Comparison of ENCODE assay signal across 1 cellular context in the genomic region with DNA sequence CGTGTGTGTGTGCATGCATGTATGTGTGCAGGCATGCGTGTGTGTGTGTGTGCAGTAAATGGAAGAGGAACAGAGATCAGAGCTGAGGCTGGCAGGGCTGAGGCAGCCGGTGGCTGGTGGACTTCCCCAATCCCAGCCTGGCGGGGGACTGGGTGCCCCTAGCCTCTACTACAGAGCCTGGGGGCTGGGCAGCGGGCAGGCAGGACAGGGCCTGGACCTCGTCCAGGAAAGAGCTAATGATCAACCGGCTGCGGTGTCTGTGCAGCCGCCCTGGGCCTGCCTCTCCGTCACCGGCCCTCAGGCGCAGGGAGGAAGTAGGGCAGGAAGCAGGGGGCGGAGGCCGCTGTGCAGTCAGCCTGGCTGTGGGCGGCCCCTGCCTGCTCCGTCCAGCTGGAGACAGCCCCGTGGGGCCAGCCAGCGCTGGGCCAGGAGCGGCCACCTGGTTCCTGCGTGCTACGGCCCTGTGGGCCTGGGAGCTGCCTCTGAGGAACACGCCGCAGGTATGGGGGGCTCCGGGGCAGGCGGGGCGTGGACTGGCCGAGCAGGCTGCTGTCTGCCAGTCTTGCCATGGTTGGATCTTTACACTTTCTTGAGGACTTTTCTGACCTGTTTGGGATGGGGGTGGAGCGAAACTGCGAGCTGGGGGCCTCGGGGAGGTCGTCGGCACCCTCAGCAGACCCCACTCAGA.
A peak's percentile ranks its signal among the peaks of the same experiment; 100 is the strongest.
TF ChIP-seq lines count a peak whose summit lies in the region.

A gene (plus strand): TSS at position 385 of the 688 bp plus-strand sequence. CDS start 5,905 bp downstream, outside the sequence.

TF ChIP-seq in GM12878, 131 proteins besides CTCF, POLR2A, EP300 and RAD21 (continued from another document and continues in another):
- TF ChIP-seq SMAD5 (IDR thresholded peaks at IDR 0.05; ENCODE audit: low read depth) (no peak), SUZ12 (IDR thresholded peaks at IDR 0.05; ENCODE audit: unreplicated experiment) (no peak), PAX5 (IDR thresholded peaks at IDR 0.05; ENCODE audit: borderline replicate concordance, low read depth, low read length) (peak; percentile 98), HDAC2 (IDR thresholded peaks at IDR 0.05) (no peak), RAD51 (IDR thresholded peaks at IDR 0.05) (no peak), JUND (IDR thresholded peaks at IDR 0.05; ENCODE audit: low read depth, low read length) (no peak), CBFB (IDR thresholded peaks at IDR 0.05; ENCODE audit: low read depth) (no peak), TBL1XR1 (IDR thresholded peaks at IDR 0.05; ENCODE audit: low read depth, low read length) (no peak; the same call in 1 of the 2 replicates), ZZZ3 (IDR thresholded peaks at IDR 0.05; ENCODE audit: control insufficient read depth, insufficient read length, low read depth) (no peak), MYB (IDR thresholded peaks at IDR 0.05; ENCODE audit: borderline replicate concordance, low read depth, low read length) (no peak), TCF12 (IDR thresholded peaks at IDR 0.05; ENCODE audit: low read depth, low read length) (peak; percentile 97), SPI1 (IDR thresholded peaks at IDR 0.05; ENCODE audit: borderline replicate concordance, insufficient read depth, low read depth, low read length) (peak; percentile 87), SIX5 (IDR thresholded peaks at IDR 0.05; ENCODE audit: low read depth, low read length, severe bottlenecking) (no peak), ZNF207 (IDR thresholded peaks at IDR 0.05; ENCODE audit: borderline replicate concordance) (no peak), POLR2AphosphoS2 (IDR thresholded peaks at IDR 0.05; ENCODE audit: low read depth, low read length) (0 out of 2 replicates have a peak, but pooled peaks have one; percentile 61), HCFC1 (IDR thresholded peaks at IDR 0.05; ENCODE audit: low read length) (peak; percentile 41; the same call in 1 of the 2 replicates), CBX3 (IDR thresholded peaks at IDR 0.05; ENCODE audit: borderline replicate concordance, low read depth) (no peak), FOXM1 (IDR thresholded peaks at IDR 0.05; ENCODE audit: low read depth, low read length) (no peak), BHLHE40 (IDR thresholded peaks at IDR 0.05; ENCODE audit: borderline replicate concordance in 1 of 2, low read depth in 2 of 2, low read length in 1 of 2) (peak; percentile 16 to 85; a peak in 2 of 4 replicates), NR2F1 (conservative IDR thresholded peaks at IDR 0.05) (peak; percentile 75), ZSCAN29 (IDR thresholded peaks at IDR 0.05) (no peak), MEF2A (IDR thresholded peaks at IDR 0.05; ENCODE audit: insufficient read depth, low read depth, low read length) (no peak), ZBED1 (IDR thresholded peaks at IDR 0.05; ENCODE audit: borderline replicate concordance) (no peak), ESRRA (IDR thresholded peaks at IDR 0.05; ENCODE audit: low read length) (no peak), WRNIP1 (IDR thresholded peaks at IDR 0.05; ENCODE audit: borderline replicate concordance, low read depth, low read length) (no peak), SREBF2 (IDR thresholded peaks at IDR 0.05; ENCODE audit: low read length) (no peak), SMC3 (IDR thresholded peaks at IDR 0.05; ENCODE audit: borderline replicate concordance, low read length) (peak; percentile 9; the same call in 1 of the 2 replicates), YY1 (IDR thresholded peaks at IDR 0.05; ENCODE audit: low read depth, low read length) (0 out of 2 replicates have a peak, but pooled peaks have one; percentile 18)
- TF ChIP-seq, protein P1, sequence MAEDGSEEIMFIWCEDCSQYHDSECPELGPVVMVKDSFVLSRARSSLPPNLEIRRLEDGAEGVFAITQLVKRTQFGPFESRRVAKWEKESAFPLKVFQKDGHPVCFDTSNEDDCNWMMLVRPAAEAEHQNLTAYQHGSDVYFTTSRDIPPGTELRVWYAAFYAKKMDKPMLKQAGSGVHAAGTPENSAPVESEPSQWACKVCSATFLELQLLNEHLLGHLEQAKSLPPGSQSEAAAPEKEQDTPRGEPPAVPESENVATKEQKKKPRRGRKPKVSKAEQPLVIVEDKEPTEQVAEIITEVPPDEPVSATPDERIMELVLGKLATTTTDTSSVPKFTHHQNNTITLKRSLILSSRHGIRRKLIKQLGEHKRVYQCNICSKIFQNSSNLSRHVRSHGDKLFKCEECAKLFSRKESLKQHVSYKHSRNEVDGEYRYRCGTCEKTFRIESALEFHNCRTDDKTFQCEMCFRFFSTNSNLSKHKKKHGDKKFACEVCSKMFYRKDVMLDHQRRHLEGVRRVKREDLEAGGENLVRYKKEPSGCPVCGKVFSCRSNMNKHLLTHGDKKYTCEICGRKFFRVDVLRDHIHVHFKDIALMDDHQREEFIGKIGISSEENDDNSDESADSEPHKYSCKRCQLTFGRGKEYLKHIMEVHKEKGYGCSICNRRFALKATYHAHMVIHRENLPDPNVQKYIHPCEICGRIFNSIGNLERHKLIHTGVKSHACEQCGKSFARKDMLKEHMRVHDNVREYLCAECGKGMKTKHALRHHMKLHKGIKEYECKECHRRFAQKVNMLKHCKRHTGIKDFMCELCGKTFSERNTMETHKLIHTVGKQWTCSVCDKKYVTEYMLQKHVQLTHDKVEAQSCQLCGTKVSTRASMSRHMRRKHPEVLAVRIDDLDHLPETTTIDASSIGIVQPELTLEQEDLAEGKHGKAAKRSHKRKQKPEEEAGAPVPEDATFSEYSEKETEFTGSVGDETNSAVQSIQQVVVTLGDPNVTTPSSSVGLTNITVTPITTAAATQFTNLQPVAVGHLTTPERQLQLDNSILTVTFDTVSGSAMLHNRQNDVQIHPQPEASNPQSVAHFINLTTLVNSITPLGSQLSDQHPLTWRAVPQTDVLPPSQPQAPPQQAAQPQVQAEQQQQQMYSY (CRISPR knock-in tag; IDR thresholded peaks at IDR 0.05) = no peak
- TF ChIP-seq, protein P2, sequence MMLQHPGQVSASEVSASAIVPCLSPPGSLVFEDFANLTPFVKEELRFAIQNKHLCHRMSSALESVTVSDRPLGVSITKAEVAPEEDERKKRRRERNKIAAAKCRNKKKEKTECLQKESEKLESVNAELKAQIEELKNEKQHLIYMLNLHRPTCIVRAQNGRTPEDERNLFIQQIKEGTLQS (IDR thresholded peaks at IDR 0.05; ENCODE audit: borderline replicate concordance, extremely low read depth, low read depth, low read length) = no peak
- TF ChIP-seq, protein P3, sequence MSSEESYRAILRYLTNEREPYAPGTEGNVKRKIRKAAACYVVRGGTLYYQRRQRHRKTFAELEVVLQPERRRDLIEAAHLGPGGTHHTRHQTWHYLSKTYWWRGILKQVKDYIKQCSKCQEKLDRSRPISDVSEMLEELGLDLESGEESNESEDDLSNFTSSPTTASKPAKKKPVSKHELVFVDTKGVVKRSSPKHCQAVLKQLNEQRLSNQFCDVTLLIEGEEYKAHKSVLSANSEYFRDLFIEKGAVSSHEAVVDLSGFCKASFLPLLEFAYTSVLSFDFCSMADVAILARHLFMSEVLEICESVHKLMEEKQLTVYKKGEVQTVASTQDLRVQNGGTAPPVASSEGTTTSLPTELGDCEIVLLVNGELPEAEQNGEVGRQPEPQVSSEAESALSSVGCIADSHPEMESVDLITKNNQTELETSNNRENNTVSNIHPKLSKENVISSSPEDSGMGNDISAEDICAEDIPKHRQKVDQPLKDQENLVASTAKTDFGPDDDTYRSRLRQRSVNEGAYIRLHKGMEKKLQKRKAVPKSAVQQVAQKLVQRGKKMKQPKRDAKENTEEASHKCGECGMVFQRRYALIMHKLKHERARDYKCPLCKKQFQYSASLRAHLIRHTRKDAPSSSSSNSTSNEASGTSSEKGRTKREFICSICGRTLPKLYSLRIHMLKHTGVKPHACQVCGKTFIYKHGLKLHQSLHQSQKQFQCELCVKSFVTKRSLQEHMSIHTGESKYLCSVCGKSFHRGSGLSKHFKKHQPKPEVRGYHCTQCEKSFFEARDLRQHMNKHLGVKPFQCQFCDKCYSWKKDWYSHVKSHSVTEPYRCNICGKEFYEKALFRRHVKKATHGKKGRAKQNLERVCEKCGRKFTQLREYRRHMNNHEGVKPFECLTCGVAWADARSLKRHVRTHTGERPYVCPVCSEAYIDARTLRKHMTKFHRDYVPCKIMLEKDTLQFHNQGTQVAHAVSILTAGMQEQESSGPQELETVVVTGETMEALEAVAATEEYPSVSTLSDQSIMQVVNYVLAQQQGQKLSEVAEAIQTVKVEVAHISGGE (CRISPR knock-in tag; IDR thresholded peaks at IDR 0.05) = no peak
- TF ChIP-seq, protein P4, sequence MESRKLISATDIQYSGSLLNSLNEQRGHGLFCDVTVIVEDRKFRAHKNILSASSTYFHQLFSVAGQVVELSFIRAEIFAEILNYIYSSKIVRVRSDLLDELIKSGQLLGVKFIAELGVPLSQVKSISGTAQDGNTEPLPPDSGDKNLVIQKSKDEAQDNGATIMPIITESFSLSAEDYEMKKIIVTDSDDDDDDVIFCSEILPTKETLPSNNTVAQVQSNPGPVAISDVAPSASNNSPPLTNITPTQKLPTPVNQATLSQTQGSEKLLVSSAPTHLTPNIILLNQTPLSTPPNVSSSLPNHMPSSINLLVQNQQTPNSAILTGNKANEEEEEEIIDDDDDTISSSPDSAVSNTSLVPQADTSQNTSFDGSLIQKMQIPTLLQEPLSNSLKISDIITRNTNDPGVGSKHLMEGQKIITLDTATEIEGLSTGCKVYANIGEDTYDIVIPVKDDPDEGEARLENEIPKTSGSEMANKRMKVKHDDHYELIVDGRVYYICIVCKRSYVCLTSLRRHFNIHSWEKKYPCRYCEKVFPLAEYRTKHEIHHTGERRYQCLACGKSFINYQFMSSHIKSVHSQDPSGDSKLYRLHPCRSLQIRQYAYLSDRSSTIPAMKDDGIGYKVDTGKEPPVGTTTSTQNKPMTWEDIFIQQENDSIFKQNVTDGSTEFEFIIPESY (IDR thresholded peaks at IDR 0.05) = no peak
- TF ChIP-seq, protein P5, sequence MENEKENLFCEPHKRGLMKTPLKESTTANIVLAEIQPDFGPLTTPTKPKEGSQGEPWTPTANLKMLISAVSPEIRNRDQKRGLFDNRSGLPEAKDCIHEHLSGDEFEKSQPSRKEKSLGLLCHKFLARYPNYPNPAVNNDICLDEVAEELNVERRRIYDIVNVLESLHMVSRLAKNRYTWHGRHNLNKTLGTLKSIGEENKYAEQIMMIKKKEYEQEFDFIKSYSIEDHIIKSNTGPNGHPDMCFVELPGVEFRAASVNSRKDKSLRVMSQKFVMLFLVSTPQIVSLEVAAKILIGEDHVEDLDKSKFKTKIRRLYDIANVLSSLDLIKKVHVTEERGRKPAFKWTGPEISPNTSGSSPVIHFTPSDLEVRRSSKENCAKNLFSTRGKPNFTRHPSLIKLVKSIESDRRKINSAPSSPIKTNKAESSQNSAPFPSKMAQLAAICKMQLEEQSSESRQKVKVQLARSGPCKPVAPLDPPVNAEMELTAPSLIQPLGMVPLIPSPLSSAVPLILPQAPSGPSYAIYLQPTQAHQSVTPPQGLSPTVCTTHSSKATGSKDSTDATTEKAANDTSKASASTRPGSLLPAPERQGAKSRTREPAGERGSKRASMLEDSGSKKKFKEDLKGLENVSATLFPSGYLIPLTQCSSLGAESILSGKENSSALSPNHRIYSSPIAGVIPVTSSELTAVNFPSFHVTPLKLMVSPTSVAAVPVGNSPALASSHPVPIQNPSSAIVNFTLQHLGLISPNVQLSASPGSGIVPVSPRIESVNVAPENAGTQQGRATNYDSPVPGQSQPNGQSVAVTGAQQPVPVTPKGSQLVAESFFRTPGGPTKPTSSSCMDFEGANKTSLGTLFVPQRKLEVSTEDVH (IDR thresholded peaks at IDR 0.05; ENCODE audit: low read depth, partially characterized antibody) = no peak
- TF ChIP-seq, protein P6, sequence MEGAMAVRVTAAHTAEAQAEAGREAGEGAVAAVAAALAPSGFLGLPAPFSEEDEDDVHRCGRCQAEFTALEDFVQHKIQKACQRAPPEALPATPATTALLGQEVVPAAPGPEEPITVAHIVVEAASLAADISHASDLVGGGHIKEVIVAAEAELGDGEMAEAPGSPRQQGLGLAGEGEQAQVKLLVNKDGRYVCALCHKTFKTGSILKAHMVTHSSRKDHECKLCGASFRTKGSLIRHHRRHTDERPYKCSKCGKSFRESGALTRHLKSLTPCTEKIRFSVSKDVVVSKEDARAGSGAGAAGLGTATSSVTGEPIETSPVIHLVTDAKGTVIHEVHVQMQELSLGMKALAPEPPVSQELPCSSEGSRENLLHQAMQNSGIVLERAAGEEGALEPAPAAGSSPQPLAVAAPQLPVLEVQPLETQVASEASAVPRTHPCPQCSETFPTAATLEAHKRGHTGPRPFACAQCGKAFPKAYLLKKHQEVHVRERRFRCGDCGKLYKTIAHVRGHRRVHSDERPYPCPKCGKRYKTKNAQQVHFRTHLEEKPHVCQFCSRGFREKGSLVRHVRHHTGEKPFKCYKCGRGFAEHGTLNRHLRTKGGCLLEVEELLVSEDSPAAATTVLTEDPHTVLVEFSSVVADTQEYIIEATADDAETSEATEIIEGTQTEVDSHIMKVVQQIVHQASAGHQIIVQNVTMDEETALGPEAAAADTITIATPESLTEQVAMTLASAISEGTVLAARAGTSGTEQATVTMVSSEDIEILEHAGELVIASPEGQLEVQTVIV (IDR thresholded peaks at IDR 0.05; ENCODE audit: borderline replicate concordance, partially characterized antibody) = no peak
- TF ChIP-seq, protein P7, sequence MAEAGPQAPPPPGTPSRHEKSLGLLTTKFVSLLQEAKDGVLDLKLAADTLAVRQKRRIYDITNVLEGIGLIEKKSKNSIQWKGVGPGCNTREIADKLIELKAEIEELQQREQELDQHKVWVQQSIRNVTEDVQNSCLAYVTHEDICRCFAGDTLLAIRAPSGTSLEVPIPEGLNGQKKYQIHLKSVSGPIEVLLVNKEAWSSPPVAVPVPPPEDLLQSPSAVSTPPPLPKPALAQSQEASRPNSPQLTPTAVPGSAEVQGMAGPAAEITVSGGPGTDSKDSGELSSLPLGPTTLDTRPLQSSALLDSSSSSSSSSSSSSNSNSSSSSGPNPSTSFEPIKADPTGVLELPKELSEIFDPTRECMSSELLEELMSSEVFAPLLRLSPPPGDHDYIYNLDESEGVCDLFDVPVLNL (IDR thresholded peaks at IDR 0.05; ENCODE audit: low read depth, low read length) = no peak
- TF ChIP-seq, protein P8, sequence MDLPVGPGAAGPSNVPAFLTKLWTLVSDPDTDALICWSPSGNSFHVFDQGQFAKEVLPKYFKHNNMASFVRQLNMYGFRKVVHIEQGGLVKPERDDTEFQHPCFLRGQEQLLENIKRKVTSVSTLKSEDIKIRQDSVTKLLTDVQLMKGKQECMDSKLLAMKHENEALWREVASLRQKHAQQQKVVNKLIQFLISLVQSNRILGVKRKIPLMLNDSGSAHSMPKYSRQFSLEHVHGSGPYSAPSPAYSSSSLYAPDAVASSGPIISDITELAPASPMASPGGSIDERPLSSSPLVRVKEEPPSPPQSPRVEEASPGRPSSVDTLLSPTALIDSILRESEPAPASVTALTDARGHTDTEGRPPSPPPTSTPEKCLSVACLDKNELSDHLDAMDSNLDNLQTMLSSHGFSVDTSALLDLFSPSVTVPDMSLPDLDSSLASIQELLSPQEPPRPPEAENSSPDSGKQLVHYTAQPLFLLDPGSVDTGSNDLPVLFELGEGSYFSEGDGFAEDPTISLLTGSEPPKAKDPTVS (IDR thresholded peaks at IDR 0.05; ENCODE audit: low read depth, low read length) = no peak
